Comparison of ENCODE assay signal across 14 cellular contexts in the genomic region with DNA sequence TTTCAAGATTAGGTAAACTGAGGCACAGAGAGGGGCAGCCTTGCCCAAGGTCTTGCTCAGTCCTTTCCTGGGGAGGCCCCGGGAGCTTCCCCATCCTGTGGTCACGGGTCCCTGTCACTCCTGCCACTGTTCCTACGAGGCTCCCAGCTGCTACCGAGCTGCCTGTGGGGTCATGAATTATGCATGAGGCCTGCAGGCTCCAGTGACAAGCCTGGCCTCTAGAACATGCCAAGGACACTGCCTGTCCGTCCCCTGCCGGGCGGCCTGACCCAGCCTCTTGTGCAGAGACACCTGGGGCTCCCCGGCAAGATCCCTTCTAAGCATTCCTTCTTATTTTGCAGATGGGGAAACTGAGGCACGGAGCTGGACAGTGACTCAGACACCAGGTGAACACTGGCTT. TPM values are rescaled to one million over a fixed set of nuclear protein-coding genes. Genes with fewer than 3 reads are reported as not detected.
DNase-seq lines count a peak whose midpoint lies in the region; ATAC-seq and TF ChIP-seq lines count a peak whose summit lies in the region.
"Had no signal": no experiment of that assay in that cellular context is flagged by ENCODE, and none has a peak within 500 bp of the region (broad histone marks: within the 10 kb centered on the region; RNA-seq: fewer than 3 reads in every experiment).

No MANE protein-coding gene starts in this region.

- H3K36me3 ChIP-seq in gastroesophageal sphincter = no peaks in the 10 kb centered on the region
- H3K36me3 ChIP-seq: upper lobe of left lung had no signal

- H3K27me3 ChIP-seq in gastroesophageal sphincter = no peaks in the 10 kb centered on the region
- H3K27me3 ChIP-seq: upper lobe of left lung had no signal

- H3K4me1 ChIP-seq in gastroesophageal sphincter = peaks cover 0 to 7% (median 3%) of the 10 kb centered on the region in 3 donors

- WGBS in gastroesophageal sphincter (ENCODE audit: low coverage in 1 of 2), 2 donors = 60% methylated on average over 4 of the region's 9 CpGs; no CpG with 5 or more reads in 1 of the 2 donors

- TF ChIP-seq EP300 in gastroesophageal sphincter (IDR thresholded peaks at IDR 0.05) = no peak

- H3K9me3 ChIP-seq in gastroesophageal sphincter = no peaks in the 10 kb centered on the region
- H3K9me3 ChIP-seq: upper lobe of left lung had no signal

- in situ Hi-C loops in GM13976 (cut with MboI; ENCODE audit: low sequenced_read_pairs, unreplicated experiment) = no loop called here

- ATAC-seq in gastroesophageal sphincter = no peak
- ATAC-seq: left cardiac atrium had no signal

- DNase-seq in DMS 273 (lab: John Stamatoyannopoulos, UW; ENCODE audit: unreplicated experiment) = peak; percentile 69
- no peak for DNase-seq in DMS 273 treated with DMSO at 0.1 percent for 48 hours (lab: John Stamatoyannopoulos, UW)
- peak; percentile 19 to 28 for DNase-seq in SHP77 (lab: John Stamatoyannopoulos, UW)
- peak; percentile 95 for DNase-seq in globus pallidus (ENCODE audit: low spot score)
- peak; percentile 55 for DNase-seq in retina
- DNase-seq in GM13976 (ENCODE audit: low spot score) = no peak
- DNase-seq in LoVo (ENCODE audit: low spot score) = no peak
- DNase-seq: Calu3; effector memory CD4-positive, alpha-beta T cell; left cardiac atrium; NCI-H345; upper lobe of left lung had no signal

- no peak overlapping the region for H3K4me3 ChIP-seq in gastroesophageal sphincter
- H3K4me3 ChIP-seq: upper lobe of left lung had no signal

- H3K27ac ChIP-seq in gastroesophageal sphincter = no peak overlapping the region
- H3K27ac ChIP-seq: 22Rv1, upper lobe of left lung had no signal

- TF ChIP-seq CTCF in GM13976 (IDR thresholded peaks at IDR 0.05; ENCODE audit: borderline replicate concordance, control extremely low read depth, extremely low read depth, insufficient read depth, missing control alignments) (no peak), gastroesophageal sphincter (IDR thresholded peaks at IDR 0.05) (no peak)

- no peak for TF ChIP-seq POLR2A in gastroesophageal sphincter (IDR thresholded peaks at IDR 0.05)

RNA-seq across cellular contexts. Expression of a gene that starts 2.7 kb away (rescaled TPM):
- total RNA-seq in gastroesophageal sphincter = 1 to 10 TPM; 1.1 to 4.1 (median 3.2) TPM

RNA-seq across cellular contexts. Expression of a gene that starts 34.7 kb away (rescaled TPM):
- total RNA-seq in gastroesophageal sphincter = 10 to 100 TPM; 18.8 to 47.3 (median 23.9) TPM

RNA-seq across cellular contexts. Expression of a gene that starts 41.0 kb away (rescaled TPM):
- 1 to 10 TPM in 1 of 4 donors, not detected in 3; 4.7 TPM for total RNA-seq in gastroesophageal sphincter

Comparison
In these comparisons a context has a peak if more than half of its experiments do, and no peak if none do; other contexts are left out.
1. DNase-seq: peak in DMS 273 (single experiment), SHP77 (2 of 2), globus pallidus (single experiment) and retina (single experiment); none in DMS 273 treated with DMSO at 0.1 percent for 48 hours (single experiment), GM13976 (single experiment) and LoVo (single experiment).